22 cellular contexts compared by ENCODE assay signal in the genomic region with DNA sequence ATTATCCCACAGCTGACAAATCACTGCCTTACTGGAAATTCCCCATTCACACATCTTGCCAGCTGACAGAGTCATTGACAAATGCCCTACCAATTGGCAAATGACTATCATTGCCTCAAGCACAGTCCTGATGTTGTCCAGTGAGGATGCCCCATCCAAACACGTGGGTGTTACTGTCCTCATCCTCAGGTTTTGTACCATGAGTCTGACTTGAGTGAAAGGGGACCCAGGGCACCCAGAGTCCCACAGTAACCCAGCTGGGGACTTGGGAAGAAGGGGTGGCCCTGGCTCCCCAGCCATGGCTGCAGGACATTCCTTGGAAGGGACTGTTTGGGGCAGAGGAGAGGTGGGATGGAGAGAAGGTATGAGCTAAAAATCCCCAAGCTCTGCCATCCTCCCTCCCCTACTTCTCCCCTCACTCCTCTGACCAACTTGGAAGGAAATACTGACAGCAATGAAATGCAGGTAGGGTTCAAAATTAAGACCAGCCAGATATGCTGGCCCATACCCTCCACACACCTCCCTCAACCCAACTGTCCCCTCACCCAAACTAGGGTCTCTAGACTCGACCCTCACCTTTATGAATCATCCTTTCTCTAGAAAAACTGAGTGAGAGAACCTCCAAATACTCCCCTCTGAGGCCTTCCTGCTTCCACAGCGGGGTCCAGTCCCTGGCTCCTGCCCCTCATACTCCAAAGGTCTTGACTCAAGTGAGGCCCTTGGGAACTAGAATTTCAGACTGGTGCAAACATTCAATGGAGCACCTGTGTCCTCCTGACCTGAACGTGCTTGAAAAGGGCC. TPM values are rescaled to one million over a fixed set of nuclear protein-coding genes. Genes with fewer than 3 reads are reported as not detected.
DNase-seq lines count a peak whose midpoint lies in the region; ATAC-seq and TF ChIP-seq lines count a peak whose summit lies in the region.
"Had no signal": no experiment of that assay in that cellular context is flagged by ENCODE, and none has a peak within 500 bp of the region (broad histone marks: within the 10 kb centered on the region; RNA-seq: fewer than 3 reads in every experiment).

No MANE protein-coding gene starts in this region.

- DNase-seq in activated CD8-positive, alpha-beta memory T cell treated with anti-CD3 and anti-CD28 coated beads for 24 hours: peak; percentile 44
- no peak for DNase-seq in activated CD8-positive, alpha-beta memory T cell treated with anti-CD3 and anti-CD28 coated beads, Interleukin-2, amount 50 U/mL, for 48 hours
- DNase-seq in mammary epithelial cell (peak; percentile 14), fibroblast of mammary gland (ENCODE audit: low read depth) (peak; percentile 56), posterior vena cava (ENCODE audit: low spot score) (peak; percentile 50), GM13977 (ENCODE audit: low spot score) (no peak), NCI-H1417 (lab: John Stamatoyannopoulos, UW) (no peak)
- DNase-seq: DMS 273 treated with DMSO at 0.1 percent for 48 hours, HCEC 1CT, MM.1S, NCI-H1105 treated with DMSO at 0.1 percent for 48 hours, NCI-H187 treated with DMSO at 0.1 percent for 48 hours, NCI-H2171 treated with DMSO at 0.1 percent for 48 hours, NCI-H82, SHP77 had no signal

- no peak overlapping the region for H3K4me2 ChIP-seq in mammary epithelial cell (ENCODE audit: insufficient read depth, low read depth, low read length)
- H3K4me2 ChIP-seq: KMS-11 had no signal

- dilution Hi-C loops in mammary epithelial cell (cut with HindIII; ENCODE audit: low sequenced_read_pairs): loop anchor here (10.0 kb wide), 1 partner anchor 62 kb away; no protein-coding TSS in a partner anchor

- CTCF ChIA-PET in mammary epithelial cell (lab: Charles Lee; ENCODE audit: low non-redundant PET): no interaction called here

- no peaks in the 10 kb centered on the region for H3K36me3 ChIP-seq in mammary epithelial cell (ENCODE audit: insufficient read depth, low read length)
- H3K36me3 ChIP-seq: Peyer's patch had no signal

- H4K20me1 ChIP-seq in mammary epithelial cell (ENCODE audit: insufficient read depth, low read length): no peaks in the 10 kb centered on the region

- H3K9me3 ChIP-seq in mammary epithelial cell (replicated peaks; ENCODE audit: insufficient read depth, low read length): peaks cover 3% of the 10 kb centered on the region
- H3K9me3 ChIP-seq: Peyer's patch had no signal

- peaks cover 12% of the 10 kb centered on the region for H3K4me1 ChIP-seq in mammary epithelial cell (ENCODE audit: insufficient read depth, low read length)
- H3K4me1 ChIP-seq: Peyer's patch had no signal

- in situ Hi-C loops in mammary epithelial cell (cut with MboI; ENCODE audit: low sequenced_read_pairs in 2 of 2): no loop called here
- in situ Hi-C loops in GM13977 (cut with MboI; ENCODE audit: low pct_unique_long_range_greater_than_20kb, low sequenced_read_pairs, unreplicated experiment): no loop called here

- intact Hi-C loops in mammary epithelial cell (cut with micrococcal nuclease) (no loop called here), posterior vena cava (cut with DNase I) (no loop called here)

- H3K27me3 ChIP-seq in mammary epithelial cell (ENCODE audit: insufficient read depth, low read length): no peaks in the 10 kb centered on the region
- H3K27me3 ChIP-seq: Peyer's patch had no signal

- H3K4me3 ChIP-seq in mammary epithelial cell (replicated peaks in 1 of 3; ENCODE audit: insufficient read depth in 1 of 3, low read depth in 2 of 3, low read length in 3 of 3) (no peak overlapping the region), fibroblast of mammary gland (ENCODE audit: control insufficient read depth, low read depth, low read length) (no peak overlapping the region)
- H3K4me3 ChIP-seq: Peyer's patch had no signal

- H3K9ac ChIP-seq in mammary epithelial cell (ENCODE audit: insufficient read depth, low read length): no peak overlapping the region
- H3K9ac ChIP-seq: KMS-11 had no signal

- no peak for TF ChIP-seq CTCF in mammary epithelial cell (conservative IDR thresholded peaks at IDR 0.05 in 1 of 2, IDR thresholded peaks at IDR 0.05 in 1 of 2; ENCODE audit: extremely low read depth in 1 of 2, insufficient read depth in 1 of 2, low read depth in 1 of 2, low read length in 2 of 2)
- no peak for TF ChIP-seq CTCF in fibroblast of mammary gland (conservative IDR thresholded peaks at IDR 0.05; ENCODE audit: control insufficient read depth, insufficient read depth, low read depth, low read length)
- TF ChIP-seq CTCF in GM13977 (IDR thresholded peaks at IDR 0.05; ENCODE audit: extremely low read depth, insufficient read depth, missing control alignments): no peak

- no peak overlapping the region for H3K27ac ChIP-seq in mammary epithelial cell (ENCODE audit: insufficient read depth, low read depth, low read length)
- H3K27ac ChIP-seq: 22Rv1, KMS-11, Peyer's patch had no signal

- no peak overlapping the region for H2AFZ ChIP-seq in mammary epithelial cell (ENCODE audit: low read depth, low read length)

- BruUV-seq in mammary epithelial cell (replicated peaks; lab: Mats Ljungman, UMichigan): no TSS peak

- WGBS in mammary epithelial cell (ENCODE audit: low coverage, missing lambda C conversion rate): 26% methylated on average over 3 of the region's 4 CpGs

- H3K79me2 ChIP-seq in mammary epithelial cell (ENCODE audit: insufficient read depth, low read length): peaks cover 21% of the 10 kb centered on the region

- no peak for ATAC-seq in HG02678 (IDR thresholded peaks at IDR 0.05; ENCODE audit: unreplicated experiment)
- ATAC-seq: CD8-positive, alpha-beta T cell had no signal

RNA-seq across cellular contexts. Expression of a gene that starts 5.1 kb away (rescaled TPM):
- total RNA-seq in mammary epithelial cell: 100 to 1,000 TPM; 170 to 219 TPM
- 582 TPM for polyA plus RNA-seq in mammary epithelial cell
- 755 TPM for polyA minus RNA-seq in mammary epithelial cell
- 1,000 to 10,000 TPM; 1,076 to 2,214 TPM for total RNA-seq in posterior vena cava

RNA-seq across cellular contexts. Expression of a gene that starts 26.3 kb away (rescaled TPM):
- total RNA-seq in mammary epithelial cell (10 to 100 TPM; 15.8 to 48.6 TPM), posterior vena cava (10 to 100 TPM; 42.5 to 52.7 TPM)
- polyA plus RNA-seq in mammary epithelial cell: 36.9 TPM
- 35.6 TPM for polyA minus RNA-seq in mammary epithelial cell

RNA-seq across cellular contexts. Expression of a gene that starts 32.4 kb away (rescaled TPM):
- total RNA-seq in mammary epithelial cell (under 1 TPM; under 0.01 to 0.45 TPM), posterior vena cava (1 to 10 TPM; 1.2 to 2.3 TPM)
- polyA plus RNA-seq in mammary epithelial cell: 0.10 TPM
- polyA minus RNA-seq in mammary epithelial cell: 0.21 TPM
- total RNA-seq: Daoy, NCI-H460 had no signal

RNA-seq across cellular contexts. Expression of a gene that starts 42.4 kb away (rescaled TPM):
- total RNA-seq in mammary epithelial cell (under 1 TPM; 0.17 to 0.28 TPM), posterior vena cava (1 to 10 TPM; 3.2 to 10.0 TPM)
- polyA plus RNA-seq in mammary epithelial cell: 0.06 TPM
- not detected for polyA minus RNA-seq in mammary epithelial cell

Comparison
In these comparisons a context has a peak if more than half of its experiments do, and no peak if none do; other contexts are left out.
1. DNase-seq: peak in activated CD8-positive, alpha-beta memory T cell treated with anti-CD3 and anti-CD28 coated beads for 24 hours (single experiment), mammary epithelial cell (single experiment), fibroblast of mammary gland (single experiment) and posterior vena cava (single experiment); none in activated CD8-positive, alpha-beta memory T cell treated with anti-CD3 and anti-CD28 coated beads, Interleukin-2, amount 50 U/mL, for 48 hours (single experiment), GM13977 (single experiment) and NCI-H1417 (0 of 3).
2. RNA of a gene that starts 5.1 kb away (total RNA-seq): 1,076 to 2,214 TPM in posterior vena cava; 170 to 219 TPM in mammary epithelial cell; every median in the first group is over 4 times any median in the second.